Comparison of ENCODE assay signal across 11 cellular contexts in the genomic region with DNA sequence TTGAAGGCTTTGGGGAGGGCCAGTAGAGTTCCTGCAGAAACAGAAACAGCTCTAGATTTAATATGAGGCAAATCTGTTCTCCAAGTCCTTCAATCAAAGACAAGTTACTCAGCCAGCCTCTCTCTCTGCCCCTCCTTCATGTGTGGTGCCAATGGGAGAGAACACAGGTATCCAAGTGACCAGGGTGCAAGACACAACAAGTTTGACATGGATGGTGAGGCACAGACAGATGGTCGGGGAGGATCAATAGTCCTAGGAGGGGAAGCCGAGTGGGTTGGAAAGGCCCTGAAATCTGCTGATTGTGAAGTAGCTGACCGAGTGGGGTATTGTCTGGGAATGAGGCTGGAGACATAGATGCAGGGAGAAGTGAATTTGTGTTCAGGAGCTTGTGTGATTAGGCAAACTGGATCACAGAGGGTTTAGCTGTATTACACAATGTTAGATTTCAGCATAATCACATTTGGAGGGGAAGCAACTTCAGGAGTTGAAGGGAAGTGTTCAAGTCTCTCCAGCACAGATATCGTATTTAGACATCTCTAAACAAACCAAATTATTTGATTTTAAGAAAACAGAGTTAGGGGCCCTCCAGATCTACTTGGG. TPM values are rescaled to one million over a fixed set of nuclear protein-coding genes. Genes with fewer than 3 reads are reported as not detected.
A peak's percentile ranks its signal among the peaks of the same experiment; 100 is the strongest.
DNase-seq lines count a peak whose midpoint lies in the region; ATAC-seq, FAIRE-seq and TF ChIP-seq lines count a peak whose summit lies in the region.
"Had no signal": no experiment of that assay in that cellular context is flagged by ENCODE, and none has a peak within 500 bp of the region (broad histone marks: within the 10 kb centered on the region; RNA-seq: fewer than 3 reads in every experiment).

No MANE protein-coding gene starts in this region.

- no peak for TF ChIP-seq POLR2A in GM12878 (IDR thresholded peaks at IDR 0.05; ENCODE audit: low read depth, low read length)

- CTCF ChIA-PET in GM12878 (lab: Yijun Ruan, JAX), result interaction anchor here (1.4 kb wide), 1 partner anchor 269 kb away, joined by 4 read pairs; no protein-coding TSS in a partner anchor

- SMC1A ChIA-PET in GM12878 (lab: Charles Lee; ENCODE audit: uncharacterized antibody, unreplicated experiment), result no interaction called here

- peaks cover 45 to 83% (median 77%) of the 10 kb centered on the region in 4 donors for H3K4me1 Mint-ChIP-seq in naive thymus-derived CD8-positive, alpha-beta T cell

- peak; percentile 82 for FAIRE-seq in GM12878 (lab: Jason Lieb, UNC)

- peak overlapping the region; percentile 92 to 100 (median 97) for H3K4me3 Mint-ChIP-seq in naive thymus-derived CD8-positive, alpha-beta T cell

- WGBS in GM12878 (ENCODE audit: insufficient coverage, insufficient replicate concordance, low lambda C conversion rate, missing lambda C conversion rate), result 64% methylated on average over 4 of the region's 4 CpGs

- H3K36me3 ChIP-seq in GM12878 (ENCODE audit: control insufficient read depth in 2 of 2, insufficient read depth in 2 of 2, low read length in 1 of 2), result peaks cover 0 to 1% of the 10 kb centered on the region in 2 experiments; a peak in 1 of 4 replicates

- H2AFZ ChIP-seq in GM12878 (ENCODE audit: control insufficient read depth, low read depth, low read length), result no peak overlapping the region

- H3K27me3 Mint-ChIP-seq in naive thymus-derived CD8-positive, alpha-beta T cell, result no peaks in the 10 kb centered on the region

- no TSS peak for BruUV-seq in GM12878 (replicated peaks; lab: Mats Ljungman, UMichigan)

- H3K27ac Mint-ChIP-seq in naive thymus-derived CD8-positive, alpha-beta T cell, result peak overlapping the region; percentile 89 to 99 (median 98)

- in situ Hi-C loops in GM12878 (cut with MboI), result no loop called here

- no peak overlapping the region for H3K27ac ChIP-seq in GM12878 (ENCODE audit: control insufficient read depth, insufficient read depth)

- H3K36me3 Mint-ChIP-seq in naive thymus-derived CD8-positive, alpha-beta T cell, result peaks cover 36 to 69% (median 61%) of the 10 kb centered on the region in 3 donors

- POLR2A ChIA-PET in GM12878 (lab: Charles Lee), result no interaction called here
- POLR2A ChIA-PET in naive thymus-derived CD8-positive, alpha-beta T cell (lab: Charles Lee), result interaction anchor here (0.5 to 11.9 kb wide), 24 partner anchors 11 to 349 kb away, joined by 3 to 323 read pairs (median 18); partner anchors contain the start of genes GIMAP2, GIMAP4, GIMAP5 and GIMAP6

- no peak for TF ChIP-seq EP300 in GM12878 (IDR thresholded peaks at IDR 0.05; ENCODE audit: borderline replicate concordance in 1 of 2, control insufficient read depth in 1 of 2, low read depth in 2 of 2, low read length in 2 of 2)

- H3K79me2 ChIP-seq in GM12878 (ENCODE audit: control insufficient read depth, insufficient read depth, low read length), result peaks cover 8% of the 10 kb centered on the region

- H3K9me3 ChIP-seq in GM12878 (replicated peaks; ENCODE audit: control insufficient read depth, insufficient read depth, low read length), result no peaks in the 10 kb centered on the region; the same call in 1 of the 3 replicates

- ATAC-seq in GM12878, result no peak
- peak in 1 of 2 donors; percentile 10 for ATAC-seq in naive thymus-derived CD8-positive, alpha-beta T cell
- ATAC-seq in HG03159 (IDR thresholded peaks at IDR 0.05; ENCODE audit: unreplicated experiment), result no peak

- peak; percentile 49 to 72 for DNase-seq in AML-193 (lab: John Stamatoyannopoulos, UW)
- DNase-seq in GM12878 (ENCODE audit: low read depth, low spot score), result no peak
- peak in 1 of 10 donors; percentile 19 for DNase-seq in naive thymus-derived CD8-positive, alpha-beta T cell
- DNase-seq in central memory CD4-positive, alpha-beta T cell, result no peak
- DNase-seq in NCI-H146 treated with DMSO at 0.1 percent for 48 hours (lab: John Stamatoyannopoulos, UW; ENCODE audit: unreplicated experiment), result no peak
- DNase-seq in NCI-H446 treated with DMSO at 0.1 percent for 48 hours (lab: John Stamatoyannopoulos, UW), result no peak
- DNase-seq: NCI-H2171, SHP77 had no signal

- intact Hi-C loops in GM12878 (cut with micrococcal nuclease; ENCODE audit: unreplicated experiment), result no loop called here

- H3K4me1 ChIP-seq in GM12878 (ENCODE audit: control insufficient read depth, insufficient read depth, low read length), result peaks cover 7% of the 10 kb centered on the region

- H3K27me3 ChIP-seq in GM12878 (replicated peaks in 1 of 2; ENCODE audit: control insufficient read depth in 2 of 2, insufficient read depth in 2 of 2, low read length in 1 of 2), result no peaks in the 10 kb centered on the region

- peaks cover 0 to 9% (median 0%) of the 10 kb centered on the region in 9 donors for H3K9me3 Mint-ChIP-seq in naive thymus-derived CD8-positive, alpha-beta T cell

- no peak overlapping the region for H3K9ac ChIP-seq in GM12878 (ENCODE audit: control insufficient read depth, insufficient read depth, low read length)

- H3K4me2 ChIP-seq in GM12878 (ENCODE audit: control insufficient read depth, insufficient read depth), result peak overlapping the region; percentile 56

- H4K20me1 ChIP-seq in GM12878 (ENCODE audit: control insufficient read depth, insufficient read depth), result no peaks in the 10 kb centered on the region

- TF ChIP-seq CTCF in GM12875 (IDR thresholded peaks at IDR 0.05; ENCODE audit: borderline replicate concordance, insufficient read depth, low read depth, low read length), result no peak
- TF ChIP-seq CTCF in GM12878 (IDR thresholded peaks at IDR 0.05 in 2 of 3, conservative IDR thresholded peaks at IDR 0.05 in 1 of 3; ENCODE audit: control insufficient read depth in 2 of 3, extremely low read depth in 1 of 3, insufficient read depth in 1 of 3, low read depth in 3 of 3, low read length in 3 of 3), result no peak

- TF ChIP-seq RAD21 in GM12878 (IDR thresholded peaks at IDR 0.05; ENCODE audit: insufficient read depth, low read depth, low read length), result no peak

- RAD21 ChIA-PET in GM12878 (lab: Charles Lee; ENCODE audit: unreplicated experiment), result no interaction called here

- H3K4me3 ChIP-seq in GM12875 (ENCODE audit: low read depth, low read length) (peak overlapping the region; percentile 42), GM12878 (peak overlapping the region; percentile 74)

RNA-seq across cellular contexts. Expression of gene GIMAP1, which starts 1.5 kb away (rescaled TPM):
- 1.4 and 1.7 TPM in 2 replicates for total RNA-seq in GM12878 (2013; cell fraction: nucleolus; rRNA removed)
- 1.9 and 2.3 TPM in 2 replicates for total RNA-seq in GM12878 (2014; rRNA removed)
- total RNA-seq in GM12878 (2014; rRNA removed; fragmentation: Illumina TruSeq; extraction: Trizol), result 1.1 and 1.4 TPM in 2 replicates
- total RNA-seq in GM12878 (2021), result 1.3 and 1.4 TPM in 2 replicates
- 1.7 TPM for polyA plus RNA-seq in GM12878 (2011; ENCODE audit: low read depth)
- 0.91 and 1.2 TPM in 2 replicates for polyA plus RNA-seq in GM12878 (2011; rRNA removed)
- polyA plus RNA-seq in GM12878 (2011; cell fraction: cytosol; rRNA removed), result 1.0 and 1.4 TPM in 2 replicates
- polyA plus RNA-seq in GM12878 (2011; cell fraction: nucleus; rRNA removed), result 0.67 and 1.2 TPM in 2 replicates
- polyA plus RNA-seq in GM12878 (2012), result 2.2 and 3.2 TPM in 2 replicates
- 1.3 and 1.4 TPM in 2 replicates for polyA plus RNA-seq in GM12878 (2014; fragmentation: Illumina TruSeq; extraction: Trizol)
- polyA plus RNA-seq in GM12878 (2014; fragmentation: Nextera tagmentation; extraction: Ambion mirVana), result under 1 TPM; 0.16 to 0.20 TPM
- 1.5 and 1.8 TPM in 2 replicates for polyA plus RNA-seq in GM12878 (2014; rRNA removed)
- polyA plus RNA-seq in GM12878 (2016; fragmentation: Nextera tagmentation; extraction: Ambion mirVana), result 1 to 10 TPM in 1 of 2 experiments, under 1 TPM in 1; 0.58 to 1.0 TPM
- 0.73 and 0.98 TPM in 2 replicates for polyA minus RNA-seq in GM12878 (2011; rRNA and poly(A)+ RNA removed)
- 0.27 TPM in 1 of 2 replicates, not detected in the other for polyA minus RNA-seq in GM12878 (2011; cell fraction: cytosol; rRNA and poly(A)+ RNA removed)
- 0.85 and 1.1 TPM in 2 replicates for polyA minus RNA-seq in GM12878 (2011; cell fraction: nucleus; rRNA and poly(A)+ RNA removed)
- 100 to 1,000 TPM; 119 TPM for total RNA-seq in naive thymus-derived CD8-positive, alpha-beta T cell
- polyA plus RNA-seq in naive thymus-derived CD8-positive, alpha-beta T cell, result 10 to 100 TPM; 48.0 to 87.4 (median 67.1) TPM
- total RNA-seq: chondrocyte had no signal

RNA-seq across cellular contexts. Expression of gene GIMAP5, which starts 19.3 kb away (rescaled TPM):
- total RNA-seq in GM12878 (2013; cell fraction: nucleolus; rRNA removed), result 1.9 and 2.7 TPM in 2 replicates
- total RNA-seq in GM12878 (2014; rRNA removed), result 7.9 and 12.2 TPM in 2 replicates
- total RNA-seq in GM12878 (2014; rRNA removed; fragmentation: Illumina TruSeq; extraction: Trizol), result 7.7 and 8.6 TPM in 2 replicates
- total RNA-seq in GM12878 (2021), result 4.5 and 5.6 TPM in 2 replicates
- 12.3 TPM for polyA plus RNA-seq in GM12878 (2011; ENCODE audit: low read depth)
- 8.9 and 9.4 TPM in 2 replicates for polyA plus RNA-seq in GM12878 (2011; rRNA removed)
- 7.5 and 10.6 TPM in 2 replicates for polyA plus RNA-seq in GM12878 (2011; cell fraction: cytosol; rRNA removed)
- polyA plus RNA-seq in GM12878 (2011; cell fraction: nucleus; rRNA removed), result 6.5 and 9.9 TPM in 2 replicates
- polyA plus RNA-seq in GM12878 (2012), result 16.4 and 19.5 TPM in 2 replicates
- 8.4 and 9.1 TPM in 2 replicates for polyA plus RNA-seq in GM12878 (2014; fragmentation: Illumina TruSeq; extraction: Trizol)
- 1 to 10 TPM; 4.2 to 4.4 TPM for polyA plus RNA-seq in GM12878 (2014; fragmentation: Nextera tagmentation; extraction: Ambion mirVana)
- 8.5 and 9.5 TPM in 2 replicates for polyA plus RNA-seq in GM12878 (2014; rRNA removed)
- 1 to 10 TPM; 3.7 to 3.8 TPM for polyA plus RNA-seq in GM12878 (2016; fragmentation: Nextera tagmentation; extraction: Ambion mirVana)
- polyA minus RNA-seq in GM12878 (2011; rRNA and poly(A)+ RNA removed), result 14.0 and 22.3 TPM in 2 replicates
- 2.0 and 3.7 TPM in 2 replicates for polyA minus RNA-seq in GM12878 (2011; cell fraction: cytosol; rRNA and poly(A)+ RNA removed)
- polyA minus RNA-seq in GM12878 (2011; cell fraction: nucleus; rRNA and poly(A)+ RNA removed), result 10.5 TPM in 2 replicates
- total RNA-seq in naive thymus-derived CD8-positive, alpha-beta T cell, result 100 to 1,000 TPM; 342 to 364 TPM
- 100 to 1,000 TPM; 320 to 506 (median 401) TPM for polyA plus RNA-seq in naive thymus-derived CD8-positive, alpha-beta T cell
- total RNA-seq: chondrocyte had no signal

RNA-seq across cellular contexts. Expression of gene GIMAP2, which starts 32.4 kb away (rescaled TPM):
- 41.2 and 41.5 TPM in 2 replicates for total RNA-seq in GM12878 (2013; cell fraction: nucleolus; rRNA removed)
- 28.9 and 34.4 TPM in 2 replicates for total RNA-seq in GM12878 (2014; rRNA removed)
- total RNA-seq in GM12878 (2014; rRNA removed; fragmentation: Illumina TruSeq; extraction: Trizol), result 37.0 and 37.3 TPM in 2 replicates
- total RNA-seq in GM12878 (2021), result 29.8 TPM in 2 replicates
- 24.7 TPM for polyA plus RNA-seq in GM12878 (2011; ENCODE audit: low read depth)
- 102 and 134 TPM in 2 replicates for polyA plus RNA-seq in GM12878 (2011; rRNA removed)
- polyA plus RNA-seq in GM12878 (2011; cell fraction: cytosol; rRNA removed), result 47.4 and 47.6 TPM in 2 replicates
- polyA plus RNA-seq in GM12878 (2011; cell fraction: nucleus; rRNA removed), result 49.5 and 50.6 TPM in 2 replicates
- polyA plus RNA-seq in GM12878 (2012), result 30.1 and 35.8 TPM in 2 replicates
- 33.8 and 49.8 TPM in 2 replicates for polyA plus RNA-seq in GM12878 (2014; fragmentation: Illumina TruSeq; extraction: Trizol)
- 10 to 100 TPM; 47.5 to 60.0 TPM for polyA plus RNA-seq in GM12878 (2014; fragmentation: Nextera tagmentation; extraction: Ambion mirVana)
- 25.3 and 29.2 TPM in 2 replicates for polyA plus RNA-seq in GM12878 (2014; rRNA removed)
- 10 to 100 TPM; 21.3 to 24.4 TPM for polyA plus RNA-seq in GM12878 (2016; fragmentation: Nextera tagmentation; extraction: Ambion mirVana)
- polyA minus RNA-seq in GM12878 (2011; rRNA and poly(A)+ RNA removed), result 62.5 and 79.0 TPM in 2 replicates
- polyA minus RNA-seq in GM12878 (2011; cell fraction: cytosol; rRNA and poly(A)+ RNA removed), result 18.5 and 20.3 TPM in 2 replicates
- 28.0 and 40.8 TPM in 2 replicates for polyA minus RNA-seq in GM12878 (2011; cell fraction: nucleus; rRNA and poly(A)+ RNA removed)
- 100 to 1,000 TPM; 231 to 238 TPM for total RNA-seq in naive thymus-derived CD8-positive, alpha-beta T cell
- 100 to 1,000 TPM in 1 of 3 donors, 10 to 100 TPM in 2; 89.3 to 102 (median 93.8) TPM for polyA plus RNA-seq in naive thymus-derived CD8-positive, alpha-beta T cell
- total RNA-seq: chondrocyte had no signal

Comparison
In these comparisons a context has a peak if more than half of its experiments do, and no peak if none do; other contexts are left out.
1. DNase-seq: peak in AML-193 (2 of 2); none in GM12878 (single experiment), central memory CD4-positive, alpha-beta T cell (single experiment), NCI-H146 treated with DMSO at 0.1 percent for 48 hours (single experiment) and NCI-H446 treated with DMSO at 0.1 percent for 48 hours (single experiment).
2. RNA of gene GIMAP1, which starts 1.5 kb away (total RNA-seq): 119 TPM in naive thymus-derived CD8-positive, alpha-beta T cell; 1.1 to 2.3 TPM in GM12878; every median in the first group is over 10 times any median in the second.
3. RNA of gene GIMAP5, which starts 19.3 kb away (total RNA-seq): 342 to 364 TPM in naive thymus-derived CD8-positive, alpha-beta T cell; 1.9 to 12.2 TPM in GM12878; every median in the first group is over 10 times any median in the second.
4. RNA of gene GIMAP2, which starts 32.4 kb away (total RNA-seq): 231 to 238 TPM in naive thymus-derived CD8-positive, alpha-beta T cell; 28.9 to 41.5 TPM in GM12878; every median in the first group is over 4 times any median in the second.